21 cellular contexts compared by ENCODE assay signal in genomic region chr11:8031248-8032115, GRCh38. TPM values are rescaled to one million over a fixed set of nuclear protein-coding genes. Genes with fewer than 3 reads are reported as not detected.
DNase-seq lines count a peak whose midpoint lies in the region; ATAC-seq and TF ChIP-seq lines count a peak whose summit lies in the region.
"Had no signal": no experiment of that assay in that cellular context is flagged by ENCODE, and none has a peak within 500 bp of the region (broad histone marks: within the 10 kb centered on the region; RNA-seq: fewer than 3 reads in every experiment).

No MANE protein-coding gene starts in this region.

- no peaks in the 10 kb centered on the region for H3K9me3 ChIP-seq in lung (ENCODE audit: control insufficient read depth in 2 of 2, insufficient read depth in 1 of 2, low read length in 1 of 2)
- H3K9me3 ChIP-seq: BLaER1 treated with 17β-estradiol and CSF1 and Interleukin-3, amounts not matched to agents 10 nM and 100 nM had no signal

- H3K36me3 ChIP-seq in lung (ENCODE audit: control insufficient read depth in 2 of 2, insufficient read depth in 2 of 2, low read length in 2 of 2) = no peaks in the 10 kb centered on the region
- H3K36me3 ChIP-seq: BLaER1 treated with 17β-estradiol and CSF1 and Interleukin-3, amounts not matched to agents 10 nM and 100 nM had no signal

- H3K9me3 Mint-ChIP-seq in stimulated activated naive CD8-positive, alpha-beta T cell treated with anti-CD3 and anti-CD28 coated beads, Interleukin-15, amount 100 ng/mL, for 72 hours = no peaks in the 10 kb centered on the region
- H3K9me3 Mint-ChIP-seq in chondrocyte (ENCODE audit: low read depth) (no peaks in the 10 kb centered on the region), nephron progenitor cell (no peaks in the 10 kb centered on the region)
- H3K9me3 Mint-ChIP-seq: CD8-positive, alpha-beta T cell had no signal

- no peak overlapping the region for H3K27ac ChIP-seq in lung (ENCODE audit: low read depth in 1 of 2, low read length in 1 of 2)
- H3K27ac ChIP-seq: BLaER1 treated with 17β-estradiol and CSF1 and Interleukin-3, amounts not matched to agents 10 nM and 100 nM; GM23248; KMS-11; PC-9; RWPE1 had no signal

- no peak overlapping the region for H3K27ac Mint-ChIP-seq in stimulated activated naive CD8-positive, alpha-beta T cell treated with anti-CD3 and anti-CD28 coated beads, Interleukin-15, amount 100 ng/mL, for 72 hours
- H3K27ac Mint-ChIP-seq in chondrocyte (ENCODE audit: unreplicated experiment) (no peak overlapping the region), nephron progenitor cell (no peak overlapping the region)
- H3K27ac Mint-ChIP-seq: CD8-positive, alpha-beta T cell had no signal

- no peak for TF ChIP-seq CTCF in chondrocyte (IDR thresholded peaks at IDR 0.05)
- TF ChIP-seq CTCF in lung (IDR thresholded peaks at IDR 0.05; ENCODE audit: control extremely low read depth, extremely low read depth) = no peak
- TF ChIP-seq CTCF in nephron progenitor cell (IDR thresholded peaks at IDR 0.05) = no peak

- no peak overlapping the region for H3K4me3 ChIP-seq in lung
- H3K4me3 ChIP-seq: BLaER1 treated with 17β-estradiol and CSF1 and Interleukin-3, amounts not matched to agents 10 nM and 100 nM; GM23248; PC-9 had no signal

- peaks cover 43% of the 10 kb centered on the region for H3K27me3 Mint-ChIP-seq in stimulated activated naive CD8-positive, alpha-beta T cell treated with anti-CD3 and anti-CD28 coated beads, Interleukin-15, amount 100 ng/mL, for 72 hours
- H3K27me3 Mint-ChIP-seq in chondrocyte (ENCODE audit: low read depth) (peaks cover 25% of the 10 kb centered on the region), nephron progenitor cell (ENCODE audit: low read depth, poor library complexity) (peaks cover 46% of the 10 kb centered on the region)

- peaks cover 0 to 2% of the 10 kb centered on the region in 2 donors for H3K4me1 ChIP-seq in lung (ENCODE audit: control insufficient read depth in 2 of 2, insufficient read depth in 2 of 2, low read length in 2 of 2)

- H3K36me3 Mint-ChIP-seq in chondrocyte (ENCODE audit: low read depth) = peaks cover 2% of the 10 kb centered on the region
- H3K36me3 Mint-ChIP-seq in nephron progenitor cell (ENCODE audit: low read depth) = no peaks in the 10 kb centered on the region
- H3K36me3 Mint-ChIP-seq: CD8-positive, alpha-beta T cell had no signal

- 73 to 87% methylated on average over 26 to 32 of the region's 32 CpGs for whole genome bisulfite sequencing in lung, 2 donors

- peak; percentile 16 for ATAC-seq in stimulated activated naive CD8-positive, alpha-beta T cell treated with anti-CD3 and anti-CD28 coated beads, Interleukin-15, amount 100 ng/mL, for 72 hours
- no peak for ATAC-seq in stimulated activated naive CD8-positive, alpha-beta T cell treated with anti-CD3 and anti-CD28 coated beads, Interleukin-15, Interleukin-2, amounts not matched to agents 100 U/mL and 50 U/mL, for 24 hours
- no peak for ATAC-seq in lung (ENCODE audit: insufficient read depth, low FRiP score)
- no peak for ATAC-seq in HG03139 (IDR thresholded peaks at IDR 0.05; ENCODE audit: unreplicated experiment)
- ATAC-seq in HG02588 (IDR thresholded peaks at IDR 0.05; ENCODE audit: unreplicated experiment) = no peak
- ATAC-seq: CD8-positive, alpha-beta T cell had no signal

- H3K4me1 Mint-ChIP-seq in stimulated activated naive CD8-positive, alpha-beta T cell treated with anti-CD3 and anti-CD28 coated beads, Interleukin-15, amount 100 ng/mL, for 72 hours = peaks cover 8% of the 10 kb centered on the region
- peaks cover 13% of the 10 kb centered on the region for H3K4me1 Mint-ChIP-seq in chondrocyte (ENCODE audit: low read depth)
- peaks cover 32% of the 10 kb centered on the region for H3K4me1 Mint-ChIP-seq in nephron progenitor cell

- peaks cover 5% of the 10 kb centered on the region for H3K27me3 ChIP-seq in lung (ENCODE audit: control insufficient read depth, insufficient read depth)
- H3K27me3 ChIP-seq: BLaER1 treated with 17β-estradiol and CSF1 and Interleukin-3, amounts not matched to agents 10 nM and 100 nM had no signal

- DNase-seq in stimulated activated naive CD8-positive, alpha-beta T cell treated with anti-CD3 and anti-CD28 coated beads, Interleukin-15, amount 100 ng/mL, for 72 hours = no peak
- no peak for DNase-seq in stimulated activated naive CD8-positive, alpha-beta T cell treated with anti-CD3 and anti-CD28 coated beads, Interleukin-15, Interleukin-2, amounts not matched to agents 100 U/mL and 50 U/mL, for 24 hours
- DNase-seq in chondrocyte (ENCODE audit: low spot score) = peak; percentile 86
- peak; percentile 25 for DNase-seq in lung (ENCODE audit: low spot score)
- no peak for DNase-seq in nephron progenitor cell
- no peak for DNase-seq in NAMALWA (ENCODE audit: low spot score)
- DNase-seq: Calu3; CD8-positive, alpha-beta T cell; DMS53; GM23248; NCI-H1417 treated with DMSO at 0.1 percent for 48 hours; NCI-H187 treated with DMSO at 0.1 percent for 48 hours; NCI-H226; PC-9; SIG-M5 had no signal

- H3K4me3 Mint-ChIP-seq in stimulated activated naive CD8-positive, alpha-beta T cell treated with anti-CD3 and anti-CD28 coated beads, Interleukin-15, amount 100 ng/mL, for 72 hours = no peak overlapping the region
- H3K4me3 Mint-ChIP-seq in chondrocyte (ENCODE audit: unreplicated experiment) = no peak overlapping the region
- no peak overlapping the region for H3K4me3 Mint-ChIP-seq in nephron progenitor cell
- H3K4me3 Mint-ChIP-seq: CD8-positive, alpha-beta T cell had no signal

RNA-seq across cellular contexts. Expression of gene EIF3F, which starts 44.3 kb away (rescaled TPM):
- total RNA-seq in chondrocyte (208 to 225 TPM (median 219 TPM) in 3 replicates), lung (100 to 1,000 TPM; 209 to 260 TPM)
- 100 to 1,000 TPM; 166 to 471 TPM for polyA plus RNA-seq in lung

RNA-seq across cellular contexts. Expression of gene TUB, which starts 49.5 kb away (rescaled TPM):
- 14.1 to 17.2 TPM (median 14.3 TPM) in 3 replicates for total RNA-seq in chondrocyte
- 10 to 100 TPM in 1 of 2 donors, 1 to 10 TPM in 1; 8.5 to 23.5 TPM for total RNA-seq in lung
- 1 to 10 TPM in 1 of 2 donors, under 1 TPM in 1; 0.96 to 1.8 TPM for polyA plus RNA-seq in lung
- total RNA-seq: CD8-positive, alpha-beta T cell; HT-29; PC-9 had no signal

Comparison
In these comparisons a context has a peak if more than half of its experiments do, and no peak if none do; other contexts are left out.
1. DNase-seq: peak in chondrocyte (single experiment) and lung (single experiment); none in stimulated activated naive CD8-positive, alpha-beta T cell treated with anti-CD3 and anti-CD28 coated beads, Interleukin-15, amount 100 ng/mL, for 72 hours (0 of 2), stimulated activated naive CD8-positive, alpha-beta T cell treated with anti-CD3 and anti-CD28 coated beads, Interleukin-15, Interleukin-2, amounts not matched to agents 100 U/mL and 50 U/mL, for 24 hours (single experiment), nephron progenitor cell (single experiment) and NAMALWA (single experiment).